14 cellular contexts compared by ENCODE assay signal in genomic region chr20:57589728-57590484, GRCh38. TPM values are rescaled to one million over a fixed set of nuclear protein-coding genes. Genes with fewer than 3 reads are reported as not detected.
"Had no signal": no experiment of that assay in that cellular context is flagged by ENCODE, and none has a peak within 500 bp of the region (broad histone marks: within the 10 kb centered on the region; RNA-seq: fewer than 3 reads in every experiment).

No MANE protein-coding gene starts in this region.

- FAIRE-seq: bronchial epithelial cell had no signal

- H3K4me1 ChIP-seq: ascending aorta, left ventricle myocardium inferior had no signal

- H3K27me3 ChIP-seq: ascending aorta, tibial artery had no signal

- H3K36me3 ChIP-seq: ascending aorta, esophagus squamous epithelium, left ventricle myocardium inferior, stomach, tibial artery had no signal

- H3K27ac Mint-ChIP-seq: activated CD4-positive, alpha-beta memory T cell treated with anti-CD3 and anti-CD28 coated beads for 36 hours; naive thymus-derived CD4-positive, alpha-beta T cell had no signal

- H3K27ac ChIP-seq: ascending aorta, esophagus squamous epithelium, left ventricle myocardium inferior, stomach, tibial artery had no signal

- DNase-seq: activated CD4-positive, alpha-beta memory T cell treated with anti-CD3 and anti-CD28 coated beads for 36 hours; activated CD4-positive, alpha-beta T cell treated with anti-CD3 and anti-CD28 coated beads for 1 hour; activated CD8-positive, alpha-beta memory T cell treated with anti-CD3 and anti-CD28 coated beads, Interleukin-2, amount 50 U/mL, for 48 hours; esophagus squamous epithelium; foreskin fibroblast; head of caudate nucleus; left ventricle myocardium inferior; naive thymus-derived CD4-positive, alpha-beta T cell; right cardiac atrium; stimulated activated CD4-positive, alpha-beta T cell treated with anti-CD3 and anti-CD28 coated beads, Interleukin-4, amount 100 ng/mL, for 24 hours; stomach; tibial artery had no signal

- H3K9me3 ChIP-seq: ascending aorta had no signal

- H3K4me3 ChIP-seq: ascending aorta, esophagus squamous epithelium, left ventricle myocardium inferior, stomach, tibial artery had no signal

- ATAC-seq: naive thymus-derived CD4-positive, alpha-beta T cell; right cardiac atrium had no signal

- H3K36me3 Mint-ChIP-seq: activated CD4-positive, alpha-beta memory T cell treated with anti-CD3 and anti-CD28 coated beads for 36 hours; naive thymus-derived CD4-positive, alpha-beta T cell had no signal

- H3K4me3 Mint-ChIP-seq: activated CD4-positive, alpha-beta memory T cell treated with anti-CD3 and anti-CD28 coated beads for 36 hours; naive thymus-derived CD4-positive, alpha-beta T cell had no signal

RNA-seq across cellular contexts. Expression of gene PCK1, which starts 29.0 kb away (rescaled TPM):
- total RNA-seq: activated CD4-positive, alpha-beta memory T cell treated with anti-CD3 and anti-CD28 coated beads for 36 hours; bronchial epithelial cell; naive thymus-derived CD4-positive, alpha-beta T cell had no signal
- polyA plus RNA-seq: naive thymus-derived CD4-positive, alpha-beta T cell had no signal

RNA-seq across cellular contexts. Expression of gene ZBP1, which starts 30.3 kb away (rescaled TPM):
- total RNA-seq: ascending aorta, bronchial epithelial cell, left ventricle myocardium inferior, stomach had no signal
